22 cellular contexts compared by ENCODE assay signal in the genomic region with DNA sequence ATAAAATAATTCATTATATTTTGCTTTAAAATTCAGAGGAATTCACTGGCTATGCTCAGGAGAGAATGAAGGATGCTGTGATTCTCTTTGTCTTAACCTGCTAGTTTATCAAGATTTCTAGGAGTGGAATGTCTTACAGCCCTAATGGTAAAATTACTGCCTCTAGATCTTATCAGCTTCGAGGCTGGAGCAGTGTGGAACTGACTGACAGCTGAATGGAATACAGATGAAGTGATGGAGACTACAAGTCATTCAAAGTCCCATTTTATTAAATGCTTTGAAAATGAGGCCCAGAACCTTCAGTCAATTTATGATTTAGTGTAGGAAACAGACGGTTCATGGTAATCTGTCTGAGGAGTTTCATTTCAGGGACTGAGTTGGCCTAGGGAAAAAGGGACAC.
"Had no signal": no experiment of that assay in that cellular context is flagged by ENCODE, and none has a peak within 500 bp of the region (broad histone marks: within the 10 kb centered on the region; RNA-seq: fewer than 3 reads in every experiment).

No MANE protein-coding gene starts in this region.

- H3K9ac ChIP-seq: neural progenitor cell had no signal

- H3K4me2 ChIP-seq: neural progenitor cell had no signal

- H3K27me3 Mint-ChIP-seq: naive thymus-derived CD8-positive, alpha-beta T cell; stimulated activated naive B cell treated with anti-CD40 and anti-IgM and Interleukin-4, amounts not matched to agents 10 μg/mL and 1 μg/mL and 100 μg/mL, for 72 hours; stimulated activated naive CD8-positive, alpha-beta T cell treated with anti-CD3 and anti-CD28 coated beads, Interleukin-15, amount 100 ng/mL, for 72 hours had no signal

- H3K27me3 ChIP-seq: dorsolateral prefrontal cortex, gastrocnemius medialis, neural progenitor cell, ovary, right atrium auricular region, sigmoid colon, transverse colon had no signal

- H3K4me3 Mint-ChIP-seq: naive thymus-derived CD8-positive, alpha-beta T cell; neural progenitor cell; stimulated activated naive B cell treated with anti-CD40 and anti-IgM and Interleukin-4, amounts not matched to agents 10 μg/mL and 1 μg/mL and 100 μg/mL, for 72 hours; stimulated activated naive CD8-positive, alpha-beta T cell treated with anti-CD3 and anti-CD28 coated beads, Interleukin-15, amount 100 ng/mL, for 72 hours had no signal

- H3K4me1 ChIP-seq: gastrocnemius medialis, neural progenitor cell, right atrium auricular region, sigmoid colon, transverse colon had no signal

- H3K9me3 ChIP-seq: gastrocnemius medialis, mucosa of descending colon, ovary, right atrium auricular region, sigmoid colon, thoracic aorta, transverse colon had no signal

- H3K36me3 ChIP-seq: gastrocnemius medialis, neural progenitor cell, ovary, right atrium auricular region, sigmoid colon, thoracic aorta, transverse colon had no signal

- H3K4me3 ChIP-seq: coronary artery, dorsolateral prefrontal cortex, gastrocnemius medialis, mucosa of descending colon, neural progenitor cell, ovary, right atrium auricular region, sigmoid colon, skin epidermis, thoracic aorta, transverse colon had no signal

- H3K9me3 Mint-ChIP-seq: stimulated activated naive B cell treated with anti-CD40 and anti-IgM and Interleukin-4, amounts not matched to agents 10 μg/mL and 1 μg/mL and 100 μg/mL, for 72 hours; stimulated activated naive CD8-positive, alpha-beta T cell treated with anti-CD3 and anti-CD28 coated beads, Interleukin-15, amount 100 ng/mL, for 72 hours had no signal

- H2AFZ ChIP-seq: neural progenitor cell had no signal

- H3K4me1 Mint-ChIP-seq: neural progenitor cell; stimulated activated naive B cell treated with anti-CD40 and anti-IgM and Interleukin-4, amounts not matched to agents 10 μg/mL and 1 μg/mL and 100 μg/mL, for 72 hours; stimulated activated naive CD8-positive, alpha-beta T cell treated with anti-CD3 and anti-CD28 coated beads, Interleukin-15, amount 100 ng/mL, for 72 hours had no signal

- H3K27ac Mint-ChIP-seq: neural progenitor cell; stimulated activated naive B cell treated with anti-CD40 and anti-IgM and Interleukin-4, amounts not matched to agents 10 μg/mL and 1 μg/mL and 100 μg/mL, for 72 hours; stimulated activated naive CD8-positive, alpha-beta T cell treated with anti-CD3 and anti-CD28 coated beads, Interleukin-15, amount 100 ng/mL, for 72 hours had no signal

- H3K27ac ChIP-seq: coronary artery, dorsolateral prefrontal cortex, gastrocnemius medialis, neural progenitor cell, ovary, right atrium auricular region, sigmoid colon, thoracic aorta, transverse colon had no signal

- DNase-seq: dorsolateral prefrontal cortex; effector CD8-positive, alpha-beta T cell; gastrocnemius medialis; glutamatergic neuron; left colon; mucosa of descending colon; naive thymus-derived CD8-positive, alpha-beta T cell; nucleus accumbens; ovary; sigmoid colon; stimulated activated CD4-positive, alpha-beta T cell treated with anti-CD3 and anti-CD28 coated beads, Interleukin-2, amount 100 ng/mL, for 24 hours; stimulated activated CD4-positive, alpha-beta T cell treated with anti-CD3 and anti-CD28 coated beads, Interleukin-4, amount 100 ng/mL, for 4 hours; stimulated activated naive B cell treated with anti-CD40 and anti-IgM and Interleukin-4, amounts not matched to agents 10 μg/mL and 1 μg/mL and 100 μg/mL, for 72 hours; stimulated activated naive CD8-positive, alpha-beta T cell treated with anti-CD3 and anti-CD28 coated beads, Interleukin-15, amount 100 ng/mL, for 72 hours; substantia nigra; transverse colon had no signal

- ATAC-seq: esophagus mucosa; gastrocnemius medialis; left colon; mucosa of descending colon; naive thymus-derived CD8-positive, alpha-beta T cell; stimulated activated naive B cell treated with anti-CD40 and anti-IgM and Interleukin-4, amounts not matched to agents 10 μg/mL and 1 μg/mL and 100 μg/mL, for 72 hours; stimulated activated naive CD8-positive, alpha-beta T cell treated with anti-CD3 and anti-CD28 coated beads, Interleukin-15, amount 100 ng/mL, for 72 hours had no signal
